21 cellular contexts compared by ENCODE assay signal in the genomic region with DNA sequence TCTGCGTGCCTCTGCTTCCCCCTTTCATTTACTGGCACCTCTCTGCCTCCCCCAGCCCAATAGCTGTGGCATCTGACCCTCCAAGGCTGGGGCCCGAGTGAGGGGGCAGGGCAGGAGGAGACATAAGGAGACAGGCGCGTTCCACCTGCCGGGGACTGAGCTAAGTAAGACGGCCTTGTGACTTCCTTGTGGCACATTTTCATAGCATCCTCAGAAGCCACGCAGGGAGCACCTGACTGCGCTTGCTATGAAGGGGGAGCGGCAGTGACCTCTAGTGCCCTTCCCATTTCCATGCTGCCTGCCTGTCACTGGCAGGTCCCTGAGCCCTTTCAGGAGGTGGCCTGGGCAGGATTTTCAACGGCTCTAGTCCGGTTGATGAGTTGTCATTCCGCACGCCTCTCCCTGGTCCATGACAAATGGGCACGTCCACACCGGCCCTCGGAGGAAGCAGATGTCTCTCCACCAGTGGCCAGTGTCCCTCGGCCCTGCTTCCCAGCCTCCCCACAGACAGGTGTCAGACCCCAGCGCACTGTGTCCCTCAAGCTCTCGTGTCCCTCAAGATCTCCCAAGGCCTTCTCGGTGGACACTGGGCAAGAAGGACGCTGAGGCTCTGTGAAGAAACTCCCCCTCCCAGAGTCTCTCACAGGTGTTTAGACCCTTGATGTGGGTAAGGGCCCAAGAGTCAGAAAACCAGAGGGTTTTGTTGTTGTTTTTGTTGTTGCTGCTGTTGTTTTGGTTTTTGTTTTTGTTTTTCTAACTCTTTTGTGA. TPM values are rescaled to one million over a fixed set of nuclear protein-coding genes. Genes with fewer than 3 reads are reported as not detected.
A peak's percentile ranks its signal among the peaks of the same experiment; 100 is the strongest.
DNase-seq lines count a peak whose midpoint lies in the region; ATAC-seq and TF ChIP-seq lines count a peak whose summit lies in the region.
"Had no signal": no experiment of that assay in that cellular context is flagged by ENCODE, and none has a peak within 500 bp of the region (broad histone marks: within the 10 kb centered on the region; RNA-seq: fewer than 3 reads in every experiment).

No MANE protein-coding gene starts in this region.

- H3K27ac ChIP-seq in WERI-Rb-1 (no peak overlapping the region), psoas muscle (no peak overlapping the region)
- H3K27ac ChIP-seq: brain microvascular endothelial cell, KMS-11, spleen had no signal

- peak; percentile 7 for DNase-seq in activated naive CD4-positive, alpha-beta T cell treated with anti-CD3 and anti-CD28 coated beads, Interleukin-2, amount 10 ng/mL, durations not matched to agents 7 days and 5 days
- DNase-seq in activated naive CD4-positive, alpha-beta T cell treated with anti-CD3 and anti-CD28 coated beads for 36 hours, result no peak
- DNase-seq in WERI-Rb-1, result peak; percentile 44
- DNase-seq in left colon, result no peak
- peak; percentile 63 for DNase-seq in type B pancreatic cell (ENCODE audit: extremely low spot score, unreplicated experiment)
- no peak for DNase-seq in MG63
- DNase-seq in psoas muscle, result no peak
- DNase-seq: activated CD4-positive, alpha-beta T cell treated with anti-CD3 and anti-CD28 coated beads for 1 hour; brain microvascular endothelial cell; DMS153; kidney; mesenchymal stem cell; natural killer cell; NCI-H2081 treated with DMSO at 0.1 percent for 48 hours; NCI-H526 treated with DMSO at 0.1 percent for 48 hours; PC-3; spleen had no signal

- ATAC-seq in left colon (peak; percentile 21), HG03095 (IDR thresholded peaks at IDR 0.05; ENCODE audit: unreplicated experiment) (no peak), psoas muscle (no peak)
- ATAC-seq: natural killer cell, PC-3, SK-N-SH treated with all-trans-retinoic acid at 6 μM for 48 hours had no signal

- H3K9me3 Mint-ChIP-seq in activated naive CD4-positive, alpha-beta T cell treated with anti-CD3 and anti-CD28 coated beads, Interleukin-2, amount 10 ng/mL, durations not matched to agents 7 days and 5 days, result no peaks in the 10 kb centered on the region
- H3K9me3 Mint-ChIP-seq in activated naive CD4-positive, alpha-beta T cell treated with anti-CD3 and anti-CD28 coated beads for 36 hours, result no peaks in the 10 kb centered on the region
- peaks cover 2% of the 10 kb centered on the region for H3K9me3 Mint-ChIP-seq in type B pancreatic cell
- H3K9me3 Mint-ChIP-seq: natural killer cell had no signal

- H3K27me3 ChIP-seq in WERI-Rb-1 (ENCODE audit: insufficient read depth, low read depth, severe bottlenecking), result no peaks in the 10 kb centered on the region
- H3K27me3 ChIP-seq in MG63, result no peaks in the 10 kb centered on the region
- H3K27me3 ChIP-seq in psoas muscle (ENCODE audit: insufficient read depth in 3 of 3, low read length in 2 of 3), result no peaks in the 10 kb centered on the region
- H3K27me3 ChIP-seq: brain microvascular endothelial cell, spleen had no signal

- H3K36me3 ChIP-seq in WERI-Rb-1, result no peaks in the 10 kb centered on the region
- no peaks in the 10 kb centered on the region for H3K36me3 ChIP-seq in MG63
- H3K36me3 ChIP-seq in psoas muscle (ENCODE audit: insufficient read depth in 1 of 2, low read depth in 1 of 2), result no peaks in the 10 kb centered on the region
- H3K36me3 ChIP-seq: brain microvascular endothelial cell, spleen had no signal

- H3K9me3 ChIP-seq in WERI-Rb-1 (ENCODE audit: severe bottlenecking) (no peaks in the 10 kb centered on the region), MG63 (no peaks in the 10 kb centered on the region), psoas muscle (no peaks in the 10 kb centered on the region)
- H3K9me3 ChIP-seq: spleen had no signal

- 78 to 81% (median 78%) methylated on average over 21 of the region's 21 CpGs for WGBS in psoas muscle, 3 donors

- no peak overlapping the region for H3K4me3 Mint-ChIP-seq in activated naive CD4-positive, alpha-beta T cell treated with anti-CD3 and anti-CD28 coated beads, Interleukin-2, amount 10 ng/mL, durations not matched to agents 7 days and 5 days
- no peak overlapping the region for H3K4me3 Mint-ChIP-seq in activated naive CD4-positive, alpha-beta T cell treated with anti-CD3 and anti-CD28 coated beads for 36 hours
- no peak overlapping the region for H3K4me3 Mint-ChIP-seq in type B pancreatic cell
- H3K4me3 Mint-ChIP-seq: CD14-positive monocyte, natural killer cell had no signal

- H3K4me1 ChIP-seq in psoas muscle, result no peaks in the 10 kb centered on the region
- H3K4me1 ChIP-seq: spleen had no signal

- TF ChIP-seq CTCF in WERI-Rb-1 (IDR thresholded peaks at IDR 0.05; ENCODE audit: low read depth, low read length), result peak; percentile 36
- TF ChIP-seq CTCF in type B pancreatic cell (conservative IDR thresholded peaks at IDR 0.05), result no peak
- TF ChIP-seq CTCF in psoas muscle (IDR thresholded peaks at IDR 0.05), result no peak

- H3K4me1 Mint-ChIP-seq in activated naive CD4-positive, alpha-beta T cell treated with anti-CD3 and anti-CD28 coated beads, Interleukin-2, amount 10 ng/mL, durations not matched to agents 7 days and 5 days, result no peaks in the 10 kb centered on the region
- H3K4me1 Mint-ChIP-seq in activated naive CD4-positive, alpha-beta T cell treated with anti-CD3 and anti-CD28 coated beads for 36 hours (ENCODE audit: low read depth), result no peaks in the 10 kb centered on the region
- peaks cover 7% of the 10 kb centered on the region for H3K4me1 Mint-ChIP-seq in type B pancreatic cell (ENCODE audit: unreplicated experiment)
- H3K4me1 Mint-ChIP-seq: CD14-positive monocyte, natural killer cell had no signal

- no peak overlapping the region for H3K27ac Mint-ChIP-seq in activated naive CD4-positive, alpha-beta T cell treated with anti-CD3 and anti-CD28 coated beads, Interleukin-2, amount 10 ng/mL, durations not matched to agents 7 days and 5 days
- no peak overlapping the region for H3K27ac Mint-ChIP-seq in activated naive CD4-positive, alpha-beta T cell treated with anti-CD3 and anti-CD28 coated beads for 36 hours
- no peak overlapping the region for H3K27ac Mint-ChIP-seq in type B pancreatic cell
- H3K27ac Mint-ChIP-seq: CD14-positive monocyte, natural killer cell had no signal

- CTCF ChIA-PET in activated naive CD4-positive, alpha-beta T cell treated with anti-CD3 and anti-CD28 coated beads, Interleukin-2, amount 10 ng/mL, durations not matched to agents 7 days and 5 days (lab: Charles Lee), result no interaction called here
- CTCF ChIA-PET in activated naive CD4-positive, alpha-beta T cell treated with anti-CD3 and anti-CD28 coated beads for 36 hours (lab: Charles Lee), result no interaction called here

- H3K36me3 Mint-ChIP-seq in activated naive CD4-positive, alpha-beta T cell treated with anti-CD3 and anti-CD28 coated beads, Interleukin-2, amount 10 ng/mL, durations not matched to agents 7 days and 5 days, result no peaks in the 10 kb centered on the region
- no peaks in the 10 kb centered on the region for H3K36me3 Mint-ChIP-seq in activated naive CD4-positive, alpha-beta T cell treated with anti-CD3 and anti-CD28 coated beads for 36 hours (ENCODE audit: low read depth)
- H3K36me3 Mint-ChIP-seq in type B pancreatic cell, result no peaks in the 10 kb centered on the region
- H3K36me3 Mint-ChIP-seq: CD14-positive monocyte, natural killer cell had no signal

- H3K4me3 ChIP-seq in WERI-Rb-1 (ENCODE audit: low read depth, low read length) (no peak overlapping the region), MG63 (no peak overlapping the region), psoas muscle (no peak overlapping the region)
- H3K4me3 ChIP-seq: spleen had no signal

- intact Hi-C loops in activated naive CD4-positive, alpha-beta T cell treated with anti-CD3 and anti-CD28 coated beads for 36 hours (cut with micrococcal nuclease), result no loop called here
- intact Hi-C loops in left colon (cut with DNase I, micrococcal nuclease), result no loop called here
- intact Hi-C loops in psoas muscle (cut with DNase I), result no loop called here

- H3K27me3 Mint-ChIP-seq in activated naive CD4-positive, alpha-beta T cell treated with anti-CD3 and anti-CD28 coated beads, Interleukin-2, amount 10 ng/mL, durations not matched to agents 7 days and 5 days, result peaks cover 8% of the 10 kb centered on the region
- H3K27me3 Mint-ChIP-seq in activated naive CD4-positive, alpha-beta T cell treated with anti-CD3 and anti-CD28 coated beads for 36 hours (ENCODE audit: low read depth), result peaks cover 31% of the 10 kb centered on the region
- H3K27me3 Mint-ChIP-seq in type B pancreatic cell, result peaks cover 14% of the 10 kb centered on the region

RNA-seq across cellular contexts. Expression of a gene that starts 42.7 kb away (rescaled TPM):
- not detected for total RNA-seq in activated naive CD4-positive, alpha-beta T cell treated with anti-CD3 and anti-CD28 coated beads for 36 hours
- total RNA-seq in left colon (1 to 10 TPM; 1.6 to 2.1 TPM), type B pancreatic cell (ENCODE audit: low replicate concordance) (5.4 and 23.6 TPM in 2 replicates), psoas muscle (1 to 10 TPM; 1.3 to 4.5 (median 2.7) TPM)
- total RNA-seq in MG63 (2014; rRNA removed; shearing (Covaris generic); ENCODE audit: low replicate concordance), result 5.4 and 10.6 TPM in 2 replicates
- polyA plus RNA-seq in psoas muscle, result 1 to 10 TPM in 1 of 3 donors, under 1 TPM in 2; 0.39 to 1.2 (median 0.87) TPM
- total RNA-seq: natural killer cell had no signal
- polyA plus RNA-seq: CD14-positive monocyte had no signal

Comparison
In these comparisons a context has a peak if more than half of its experiments do, and no peak if none do; other contexts are left out.
1. DNase-seq: peak in activated naive CD4-positive, alpha-beta T cell treated with anti-CD3 and anti-CD28 coated beads, Interleukin-2, amount 10 ng/mL, durations not matched to agents 7 days and 5 days (single experiment), WERI-Rb-1 (single experiment) and type B pancreatic cell (single experiment); none in activated naive CD4-positive, alpha-beta T cell treated with anti-CD3 and anti-CD28 coated beads for 36 hours (single experiment), left colon (0 of 2), MG63 (single experiment) and psoas muscle (0 of 2).